14 cellular contexts compared by ENCODE assay signal in genomic region chr11:3954448-3955298, GRCh38.
A peak's percentile ranks its signal among the peaks of the same experiment; 100 is the strongest.
DNase-seq lines count a peak whose midpoint lies in the region; ATAC-seq and TF ChIP-seq lines count a peak whose summit lies in the region.
"Had no signal": no experiment of that assay in that cellular context is flagged by ENCODE, and none has a peak within 500 bp of the region (broad histone marks: within the 10 kb centered on the region; RNA-seq: fewer than 3 reads in every experiment).

No MANE protein-coding gene starts in this region.

- peaks cover 30% of the 10 kb centered on the region for H3K36me3 Mint-ChIP-seq in CD4-positive, CD25-positive, alpha-beta regulatory T cell
- H3K36me3 Mint-ChIP-seq in activated CD4-positive, alpha-beta memory T cell treated with anti-CD3 and anti-CD28 coated beads, Interleukin-2, amount 10 ng/mL, durations not matched to agents 7 days and 5 days (ENCODE audit: low read depth): peaks cover 48% of the 10 kb centered on the region
- H3K36me3 Mint-ChIP-seq in nephron progenitor cell (ENCODE audit: low read depth): no peaks in the 10 kb centered on the region

- TF ChIP-seq POLR2A in HCT116 (IDR thresholded peaks at IDR 0.05; ENCODE audit: borderline replicate concordance, extremely low read depth, insufficient read depth, insufficient read length): no peak

- no peak overlapping the region for H2AFZ ChIP-seq in HCT116 (ENCODE audit: low read depth, low read length, poor library complexity, severe bottlenecking)

- no peaks in the 10 kb centered on the region for H3K9me3 ChIP-seq in CD4-positive, CD25-positive, alpha-beta regulatory T cell (ENCODE audit: control insufficient read depth in 2 of 2, low read length in 2 of 2)
- no peaks in the 10 kb centered on the region for H3K9me3 ChIP-seq in HCT116 (ENCODE audit: control insufficient read depth in 1 of 2, insufficient read depth in 1 of 2, low read depth in 1 of 2, low read length in 2 of 2)

- BruUV-seq in HCT116 (replicated peaks; lab: Mats Ljungman, UMichigan): no TSS peak

- H3K27ac Mint-ChIP-seq in CD4-positive, CD25-positive, alpha-beta regulatory T cell: peak overlapping the region; percentile 79 to 97 (median 80)
- peak overlapping the region; percentile 90 for H3K27ac Mint-ChIP-seq in activated CD4-positive, alpha-beta memory T cell treated with anti-CD3 and anti-CD28 coated beads, Interleukin-2, amount 10 ng/mL, durations not matched to agents 7 days and 5 days
- no peak overlapping the region for H3K27ac Mint-ChIP-seq in nephron progenitor cell
- H3K27ac Mint-ChIP-seq: activated B cell treated with CpG ODN at 0.5 μM for 24 hours had no signal

- H3K4me3 ChIP-seq in CD4-positive, CD25-positive, alpha-beta regulatory T cell (ENCODE audit: low read depth, low read length): peak overlapping the region; percentile 30
- H3K4me3 ChIP-seq in HCT116 (replicated peaks in 1 of 2; ENCODE audit: low read depth in 1 of 2, low read length in 2 of 2): no peak overlapping the region

- TF ChIP-seq RAD21 in HCT116 (IDR thresholded peaks at IDR 0.05; ENCODE audit: low read depth): no peak

- DNase-seq in CD4-positive, CD25-positive, alpha-beta regulatory T cell: peak in 1 of 3 donors; percentile 33
- DNase-seq in HCT116 (ENCODE audit: low read depth, low spot score) (no peak), foreskin keratinocyte (peak; percentile 62 to 86), nephron progenitor cell (no peak), dermis blood vessel endothelial cell (no peak)
- no peak for DNase-seq in activated CD4-positive, alpha-beta memory T cell treated with anti-CD3 and anti-CD28 coated beads, Interleukin-2, amount 10 ng/mL, durations not matched to agents 7 days and 5 days
- DNase-seq: activated B cell treated with CpG ODN at 0.5 μM for 24 hours; effector CD4-positive, alpha-beta T cell; KBM-7; midbrain; right cardiac atrium had no signal

- H3K36me3 ChIP-seq in CD4-positive, CD25-positive, alpha-beta regulatory T cell (ENCODE audit: control insufficient read depth, insufficient read depth, low read length): no peaks in the 10 kb centered on the region
- no peaks in the 10 kb centered on the region for H3K36me3 ChIP-seq in HCT116 (ENCODE audit: control insufficient read depth in 1 of 2, insufficient read depth in 2 of 2, low read length in 2 of 2)

- TF ChIP-seq CTCF in HCT116 (IDR thresholded peaks at IDR 0.05 in 2 of 3, conservative IDR thresholded peaks at IDR 0.05 in 1 of 3; ENCODE audit: borderline replicate concordance in 1 of 3, insufficient read depth in 1 of 3, low read depth in 2 of 3, low read length in 2 of 3) (no peak), foreskin keratinocyte (conservative IDR thresholded peaks at IDR 0.05) (no peak), nephron progenitor cell (IDR thresholded peaks at IDR 0.05) (no peak)

- ATAC-seq in CD4-positive, CD25-positive, alpha-beta regulatory T cell (ENCODE audit: low read depth in 2 of 2): no peak
- no peak for ATAC-seq in HCT116
- ATAC-seq in foreskin keratinocyte: peak; percentile 77
- ATAC-seq in GM21528 (IDR thresholded peaks at IDR 0.05; ENCODE audit: low FRiP score, unreplicated experiment): no peak
- ATAC-seq in HG03097 (IDR thresholded peaks at IDR 0.05; ENCODE audit: low FRiP score, unreplicated experiment): no peak
- ATAC-seq: Panc1, right cardiac atrium had no signal

- no peaks in the 10 kb centered on the region for H3K27me3 ChIP-seq in CD4-positive, CD25-positive, alpha-beta regulatory T cell (ENCODE audit: control insufficient read depth, insufficient read depth, low read length)
- H3K27me3 ChIP-seq in HCT116 (ENCODE audit: insufficient read depth, low read length) (no peaks in the 10 kb centered on the region), foreskin keratinocyte (no peaks in the 10 kb centered on the region)

- H3K4me3 Mint-ChIP-seq in CD4-positive, CD25-positive, alpha-beta regulatory T cell: peak overlapping the region; percentile 20 to 68 (median 31)
- H3K4me3 Mint-ChIP-seq in activated CD4-positive, alpha-beta memory T cell treated with anti-CD3 and anti-CD28 coated beads, Interleukin-2, amount 10 ng/mL, durations not matched to agents 7 days and 5 days: peak overlapping the region; percentile 59
- no peak overlapping the region for H3K4me3 Mint-ChIP-seq in nephron progenitor cell
- H3K4me3 Mint-ChIP-seq: activated B cell treated with CpG ODN at 0.5 μM for 24 hours had no signal

- no peaks in the 10 kb centered on the region for H3K79me2 ChIP-seq in HCT116 (ENCODE audit: insufficient read depth, low read length)

- H3K27me3 Mint-ChIP-seq in CD4-positive, CD25-positive, alpha-beta regulatory T cell: no peaks in the 10 kb centered on the region
- H3K27me3 Mint-ChIP-seq in activated CD4-positive, alpha-beta memory T cell treated with anti-CD3 and anti-CD28 coated beads, Interleukin-2, amount 10 ng/mL, durations not matched to agents 7 days and 5 days: no peaks in the 10 kb centered on the region
- H3K27me3 Mint-ChIP-seq in nephron progenitor cell (ENCODE audit: low read depth, poor library complexity): peaks cover 7% of the 10 kb centered on the region
- H3K27me3 Mint-ChIP-seq: activated B cell treated with CpG ODN at 0.5 μM for 24 hours had no signal

- H3K9me3 Mint-ChIP-seq in CD4-positive, CD25-positive, alpha-beta regulatory T cell: peaks cover 0 to 2% (median 0%) of the 10 kb centered on the region in 7 donors
- H3K9me3 Mint-ChIP-seq in activated CD4-positive, alpha-beta memory T cell treated with anti-CD3 and anti-CD28 coated beads, Interleukin-2, amount 10 ng/mL, durations not matched to agents 7 days and 5 days: no peaks in the 10 kb centered on the region
- H3K9me3 Mint-ChIP-seq in nephron progenitor cell: peaks cover 5% of the 10 kb centered on the region
- H3K9me3 Mint-ChIP-seq: activated B cell treated with CpG ODN at 0.5 μM for 24 hours had no signal

- peaks cover 46 to 93% (median 75%) of the 10 kb centered on the region in 4 donors for H3K4me1 Mint-ChIP-seq in CD4-positive, CD25-positive, alpha-beta regulatory T cell
- H3K4me1 Mint-ChIP-seq in activated CD4-positive, alpha-beta memory T cell treated with anti-CD3 and anti-CD28 coated beads, Interleukin-2, amount 10 ng/mL, durations not matched to agents 7 days and 5 days: peaks cover 90% of the 10 kb centered on the region
- peaks cover 9% of the 10 kb centered on the region for H3K4me1 Mint-ChIP-seq in nephron progenitor cell

- no peaks in the 10 kb centered on the region for H3K9me2 ChIP-seq in HCT116 (ENCODE audit: insufficient read depth)

- no peaks in the 10 kb centered on the region for H4K20me1 ChIP-seq in HCT116 (ENCODE audit: insufficient read depth)

- peak overlapping the region; percentile 19; the same call in 1 of the 2 replicates for H3K4me2 ChIP-seq in HCT116 (ENCODE audit: low read length)

- intact Hi-C loops in HCT116 (cut with micrococcal nuclease): no loop called here

- H3K4me1 ChIP-seq in CD4-positive, CD25-positive, alpha-beta regulatory T cell (ENCODE audit: control insufficient read depth, insufficient read depth, low read length, poor library complexity, severe bottlenecking): peaks cover 66% of the 10 kb centered on the region
- H3K4me1 ChIP-seq in HCT116 (ENCODE audit: control insufficient read depth in 1 of 2, insufficient read depth in 2 of 2, low read length in 2 of 2) (peaks cover 0 to 12% of the 10 kb centered on the region in 2 experiments; a peak in 2 of 4 replicates), foreskin keratinocyte (peaks cover 31% of the 10 kb centered on the region)

- RAD21 ChIA-PET in HCT116 (lab: Charles Lee; ENCODE audit: low non-redundant PET in 1 of 2, low total read pairs in 2 of 2, uncharacterized antibody in 2 of 2, unreplicated experiment in 2 of 2): no interaction called here

- H3K27ac ChIP-seq in CD4-positive, CD25-positive, alpha-beta regulatory T cell (ENCODE audit: insufficient read depth, low read length, poor library complexity, severe bottlenecking): no peak overlapping the region
- H3K27ac ChIP-seq in HCT116 (ENCODE audit: low read depth, low read length) (no peak overlapping the region), foreskin keratinocyte (peak overlapping the region; percentile 48)

- POLR2A ChIA-PET in HCT116 (lab: Charles Lee): no interaction called here
- POLR2A ChIA-PET in activated CD4-positive, alpha-beta memory T cell treated with anti-CD3 and anti-CD28 coated beads, Interleukin-2, amount 10 ng/mL, durations not matched to agents 7 days and 5 days (lab: Charles Lee): interaction anchor here (1.1 to 3.3 kb wide), 9 partner anchors 8 to 114 kb away, joined by 3 to 27 read pairs (median 6); partner anchors contain the start of genes RHOG and STIM1

- no peak overlapping the region for H3K9ac ChIP-seq in HCT116 (ENCODE audit: low read length)

- CTCF ChIA-PET in HCT116 (lab: Charles Lee): no interaction called here
- CTCF ChIA-PET in activated CD4-positive, alpha-beta memory T cell treated with anti-CD3 and anti-CD28 coated beads, Interleukin-2, amount 10 ng/mL, durations not matched to agents 7 days and 5 days (lab: Charles Lee): interaction anchor here (1.0 to 2.5 kb wide), 5 partner anchors 7 to 100 kb away, joined by 3 to 15 read pairs (median 5); partner anchors contain the start of gene STIM1

TF ChIP-seq in HCT116, 20 proteins besides CTCF, POLR2A, EP300 and RAD21 (continues in another document):
- TF ChIP-seq SRF (IDR thresholded peaks at IDR 0.05; ENCODE audit: low read depth) (no peak), CBX3 (IDR thresholded peaks at IDR 0.05; ENCODE audit: low read depth) (no peak), REST (IDR thresholded peaks at IDR 0.05; ENCODE audit: low read depth) (no peak)

Comparison
In these comparisons a context has a peak if more than half of its experiments do, and no peak if none do; other contexts are left out.
1. DNase-seq: peak in foreskin keratinocyte (2 of 2); none in HCT116 (single experiment), activated CD4-positive, alpha-beta memory T cell treated with anti-CD3 and anti-CD28 coated beads, Interleukin-2, amount 10 ng/mL, durations not matched to agents 7 days and 5 days (single experiment), nephron progenitor cell (single experiment) and dermis blood vessel endothelial cell (single experiment).